21 cellular contexts compared by ENCODE assay signal in the genomic region with DNA sequence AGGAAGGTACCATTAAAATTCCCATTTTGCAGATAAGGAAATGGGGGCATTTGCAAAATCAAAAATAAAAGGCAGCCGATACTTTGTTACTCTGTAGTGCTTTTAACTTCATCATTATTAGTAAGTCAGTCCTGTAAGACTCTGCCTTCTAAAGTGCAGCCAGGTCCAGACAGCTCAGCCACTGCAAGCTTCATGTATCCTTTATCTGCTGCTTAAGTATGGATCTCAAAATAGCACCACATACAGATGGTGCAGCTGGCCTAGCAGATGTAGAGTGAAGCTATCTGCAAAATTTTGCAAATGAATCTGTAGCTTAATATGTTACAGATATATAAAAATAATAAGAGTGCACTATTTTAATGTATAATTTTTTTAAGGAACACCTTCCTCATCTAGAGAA.
"Had no signal": no experiment of that assay in that cellular context is flagged by ENCODE, and none has a peak within 500 bp of the region (broad histone marks: within the 10 kb centered on the region; RNA-seq: fewer than 3 reads in every experiment).

No MANE protein-coding gene starts in this region.

- H3K27me3 ChIP-seq: SJSA1 had no signal

- ATAC-seq: HepG2 had no signal

- H3K9me3 ChIP-seq: SJSA1 had no signal

- H3K4me3 ChIP-seq: SJSA1, SK-N-MC had no signal

- H3K27ac ChIP-seq: SJSA1, SK-N-MC had no signal

- H3K36me3 ChIP-seq: SJSA1 had no signal

- H3K4me1 ChIP-seq: SJSA1 had no signal

- DNase-seq: IMR-90, Kasumi-1, KG1, MV-4-11, NCI-H1092, NCI-H1105 treated with DMSO at 0.1 percent for 48 hours, NCI-H1436 treated with DMSO at 0.1 percent for 48 hours, NCI-H1694, NCI-H187 treated with DMSO at 0.1 percent for 48 hours, NCI-H2029 treated with DMSO at 0.1 percent for 48 hours, NCI-H2171 treated with DMSO at 0.1 percent for 48 hours, NCI-H345, NCI-H446 treated with DMSO at 0.1 percent for 48 hours, NCI-H510A treated with DMSO at 0.1 percent for 48 hours, NCI-H526, Right ventricle myocardium superior, RPMI8226, SIG-M5 had no signal
